In the genomic region with DNA sequence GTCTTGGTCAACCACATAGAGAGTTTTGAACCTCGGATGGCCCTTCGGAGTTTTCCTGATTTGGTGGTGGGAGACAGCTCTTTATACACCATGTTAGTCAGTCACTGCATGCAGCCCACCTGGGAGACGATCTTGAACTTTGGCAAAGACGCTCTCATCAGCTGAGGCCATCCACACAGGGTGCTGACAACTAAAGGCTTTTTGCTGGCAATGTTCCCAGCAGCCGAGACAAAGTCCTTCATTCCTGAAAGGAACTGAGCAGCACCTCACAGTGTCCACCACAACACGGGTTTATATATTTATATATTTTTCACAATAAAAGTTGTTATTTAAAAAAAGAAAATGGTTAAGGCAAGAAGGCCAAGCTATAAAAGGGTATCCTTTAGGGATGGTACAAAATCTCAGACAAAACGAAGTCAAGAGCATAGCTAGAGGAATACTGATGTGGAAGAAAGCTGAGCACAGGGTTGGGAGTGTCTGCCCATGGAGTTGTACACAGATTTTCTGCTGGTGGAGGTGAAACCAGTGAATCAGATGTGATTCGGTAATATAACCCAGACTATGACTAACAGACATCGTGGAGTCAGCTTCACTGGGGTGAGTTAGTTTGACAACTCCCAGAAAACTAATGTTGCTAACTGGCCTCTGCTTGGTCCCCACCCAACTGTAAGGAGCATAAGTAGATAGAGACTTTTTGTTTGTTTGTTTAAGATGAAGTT, we compare ENCODE assay signal across 10 cellular contexts. TPM values are rescaled to one million over a fixed set of nuclear protein-coding genes. Genes with fewer than 3 reads are reported as not detected.
DNase-seq lines count a peak whose midpoint lies in the region; ATAC-seq and TF ChIP-seq lines count a peak whose summit lies in the region.
"Had no signal": no experiment of that assay in that cellular context is flagged by ENCODE, and none has a peak within 500 bp of the region (broad histone marks: within the 10 kb centered on the region; RNA-seq: fewer than 3 reads in every experiment).

No MANE protein-coding gene starts in this region.

- H3K27me3 Mint-ChIP-seq in activated CD8-positive, alpha-beta memory T cell treated with anti-CD3 and anti-CD28 coated beads, Interleukin-2, amount 10 ng/mL, durations not matched to agents 7 days and 5 days = peaks cover 9% of the 10 kb centered on the region

- no peaks in the 10 kb centered on the region for H4K20me1 ChIP-seq in IMR-90 (ENCODE audit: insufficient read depth, low read length)
- no peaks in the 10 kb centered on the region for H4K20me1 ChIP-seq in mammary epithelial cell (ENCODE audit: insufficient read depth, low read length)

- H2AK9ac ChIP-seq in IMR-90 (replicated peaks; ENCODE audit: low read depth, low read length, poor library complexity) = no peak overlapping the region

- no peak for TF ChIP-seq POLR2A in IMR-90 (IDR thresholded peaks at IDR 0.05; ENCODE audit: low read depth, low read length)
- TF ChIP-seq POLR2A in erythroblast (IDR thresholded peaks at IDR 0.05; ENCODE audit: low read length) = no peak

- no peak overlapping the region for H2AFZ ChIP-seq in IMR-90 (replicated peaks; ENCODE audit: low read length, poor library complexity)
- no peak overlapping the region for H2AFZ ChIP-seq in mammary epithelial cell (ENCODE audit: low read depth, low read length)

- H3K79me2 ChIP-seq in mammary epithelial cell (ENCODE audit: insufficient read depth, low read length) = no peaks in the 10 kb centered on the region

- WGBS in IMR-90 (ENCODE audit: extremely low coverage in 2 of 2, insufficient read length in 1 of 2), 2 experiments = 50% methylated on average over 2 of the region's 9 CpGs; no CpG with 5 or more reads in 1 of the 2 experiments
- 75% methylated on average over 7 of the region's 9 CpGs for WGBS in mammary epithelial cell (ENCODE audit: low coverage, missing lambda C conversion rate)

- H3K9me3 Mint-ChIP-seq in activated CD8-positive, alpha-beta memory T cell treated with anti-CD3 and anti-CD28 coated beads, Interleukin-2, amount 10 ng/mL, durations not matched to agents 7 days and 5 days (ENCODE audit: low read depth) = no peaks in the 10 kb centered on the region

- no peaks in the 10 kb centered on the region for H3K79me1 ChIP-seq in IMR-90 (ENCODE audit: low read depth in 1 of 2, low read length in 2 of 2)

- no peaks in the 10 kb centered on the region for H3K4me1 Mint-ChIP-seq in activated CD8-positive, alpha-beta memory T cell treated with anti-CD3 and anti-CD28 coated beads, Interleukin-2, amount 10 ng/mL, durations not matched to agents 7 days and 5 days

- in situ Hi-C loops in IMR-90 (cut with MboI; ENCODE audit: low sequenced_read_pairs) (no loop called here), mammary epithelial cell (cut with MboI; ENCODE audit: low sequenced_read_pairs in 2 of 2) (no loop called here)

- intact Hi-C loops in IMR-90 (cut with micrococcal nuclease) (no loop called here), mammary epithelial cell (cut with micrococcal nuclease) (no loop called here)

- no peak overlapping the region for H2BK120ac ChIP-seq in IMR-90 (ENCODE audit: low read depth, low read length)

- H3K4me1 ChIP-seq in IMR-90 (ENCODE audit: control insufficient read depth, insufficient read depth, low read length) (0 out of 2 replicates have a peak, but pooled peaks cover 2% of the 10 kb centered on the region), mammary epithelial cell (ENCODE audit: insufficient read depth, low read length) (peaks cover 12% of the 10 kb centered on the region)

- H3K27ac Mint-ChIP-seq in activated CD8-positive, alpha-beta memory T cell treated with anti-CD3 and anti-CD28 coated beads, Interleukin-2, amount 10 ng/mL, durations not matched to agents 7 days and 5 days = no peak overlapping the region

- dilution Hi-C loops in IMR-90 (cut with HindIII; ENCODE audit: low sequenced_read_pairs, unreplicated experiment) (no loop called here), mammary epithelial cell (cut with HindIII; ENCODE audit: low sequenced_read_pairs) (no loop called here)

- H3K4me3 ChIP-seq in IMR-90 (ENCODE audit: insufficient read depth, low read depth, low read length) (no peak overlapping the region), mammary epithelial cell (replicated peaks in 1 of 3; ENCODE audit: insufficient read depth in 1 of 3, low read depth in 2 of 3, low read length in 3 of 3) (no peak overlapping the region)

- no peak overlapping the region for H3K23ac ChIP-seq in IMR-90 (ENCODE audit: low read depth, low read length)

- H3K27me3 ChIP-seq in IMR-90 (ENCODE audit: control insufficient read depth, insufficient read depth, low read length) (no peaks in the 10 kb centered on the region; the same call in 1 of the 2 replicates), mammary epithelial cell (ENCODE audit: insufficient read depth, low read length) (no peaks in the 10 kb centered on the region)
- H3K27me3 ChIP-seq: neutrophil had no signal

- no peak overlapping the region for H3K4me3 Mint-ChIP-seq in activated CD8-positive, alpha-beta memory T cell treated with anti-CD3 and anti-CD28 coated beads, Interleukin-2, amount 10 ng/mL, durations not matched to agents 7 days and 5 days

- peak; percentile 68; the same call in 1 of the 2 replicates for ATAC-seq in IMR-90 (ENCODE audit: low read depth)
- no peak for ATAC-seq in activated CD8-positive, alpha-beta memory T cell treated with anti-CD3 and anti-CD28 coated beads, Interleukin-2, amount 10 ng/mL, durations not matched to agents 7 days and 5 days
- no peak for ATAC-seq in GM18873 (IDR thresholded peaks at IDR 0.05; ENCODE audit: low FRiP score, unreplicated experiment)

- H4K91ac ChIP-seq in IMR-90 (ENCODE audit: insufficient read depth, low read depth, low read length) = no peak overlapping the region

- H3K27ac ChIP-seq in IMR-90 (ENCODE audit: insufficient read depth, low read length) (no peak overlapping the region), mammary epithelial cell (ENCODE audit: insufficient read depth, low read depth, low read length) (no peak overlapping the region)
- H3K27ac ChIP-seq: neutrophil had no signal

- H3K36me3 ChIP-seq in IMR-90 (ENCODE audit: control insufficient read depth, insufficient read depth, low read length) (no peaks in the 10 kb centered on the region), mammary epithelial cell (ENCODE audit: insufficient read depth, low read length) (no peaks in the 10 kb centered on the region)
- H3K36me3 ChIP-seq: neutrophil had no signal

- H4K8ac ChIP-seq in IMR-90 (ENCODE audit: low read depth in 2 of 2, low read length in 2 of 2) = no peak overlapping the region

- H3K36me3 Mint-ChIP-seq in activated CD8-positive, alpha-beta memory T cell treated with anti-CD3 and anti-CD28 coated beads, Interleukin-2, amount 10 ng/mL, durations not matched to agents 7 days and 5 days = no peaks in the 10 kb centered on the region

- CTCF ChIA-PET in IMR-90 (lab: Yijun Ruan, JAX) (no interaction called here), mammary epithelial cell (lab: Charles Lee; ENCODE audit: low non-redundant PET) (interaction anchor here (0.6 kb wide), 1 partner anchor 9 kb away, joined by 14 read pairs; no protein-coding TSS in a partner anchor)
- CTCF ChIA-PET in activated CD8-positive, alpha-beta memory T cell treated with anti-CD3 and anti-CD28 coated beads, Interleukin-2, amount 10 ng/mL, durations not matched to agents 7 days and 5 days (lab: Charles Lee) = no interaction called here

- no peaks in the 10 kb centered on the region for H3K9me1 ChIP-seq in IMR-90 (ENCODE audit: insufficient read depth, low read length)

- H3K9ac ChIP-seq in IMR-90 (ENCODE audit: low read depth, low read length) (no peak overlapping the region), mammary epithelial cell (ENCODE audit: insufficient read depth, low read length) (no peak overlapping the region)

- BruUV-seq in IMR-90 (replicated peaks; lab: Mats Ljungman, UMichigan) (no TSS peak), mammary epithelial cell (replicated peaks; lab: Mats Ljungman, UMichigan) (no TSS peak)

- H3K9me3 ChIP-seq in IMR-90 (ENCODE audit: control insufficient read depth, insufficient read depth, low read length) (no peaks in the 10 kb centered on the region), mammary epithelial cell (replicated peaks; ENCODE audit: insufficient read depth, low read length) (no peaks in the 10 kb centered on the region)
- H3K9me3 ChIP-seq: neutrophil had no signal

- H3K4me2 ChIP-seq in IMR-90 (ENCODE audit: low read depth, low read length) (no peak overlapping the region), mammary epithelial cell (ENCODE audit: insufficient read depth, low read depth, low read length) (no peak overlapping the region)

- TF ChIP-seq RAD21 in IMR-90 (IDR thresholded peaks at IDR 0.05; ENCODE audit: low read length) = no peak

- H3K14ac ChIP-seq in IMR-90 (replicated peaks; ENCODE audit: low read depth, low read length) = no peak overlapping the region

- H2BK20ac ChIP-seq in IMR-90 (ENCODE audit: low read depth, low read length) = no peak overlapping the region

- H2BK5ac ChIP-seq in IMR-90 (ENCODE audit: low read depth, low read length, poor library complexity, severe bottlenecking) = no peak overlapping the region

- no peak overlapping the region for H3K18ac ChIP-seq in IMR-90 (ENCODE audit: low read depth, low read length)

- H2BK15ac ChIP-seq in IMR-90 (ENCODE audit: low read depth, low read length) = no peak overlapping the region

- TF ChIP-seq CTCF in IMR-90 (conservative IDR thresholded peaks at IDR 0.05; ENCODE audit: low read depth, low read length) = no peak
- TF ChIP-seq CTCF in mammary epithelial cell (conservative IDR thresholded peaks at IDR 0.05 in 1 of 2, IDR thresholded peaks at IDR 0.05 in 1 of 2; ENCODE audit: extremely low read depth in 1 of 2, insufficient read depth in 1 of 2, low read depth in 1 of 2, low read length in 2 of 2) = no peak

- DNase-seq in COR-L47 (lab: John Stamatoyannopoulos, UW) (peak; percentile 23), IMR-90 (peak; percentile 50), mammary epithelial cell (peak; percentile 87), kidney tubule cell (ENCODE audit: low spot score) (peak; percentile 85), erythroblast (lab: John Stamatoyannopoulos, UW) (no peak), NCI-H526 (lab: John Stamatoyannopoulos, UW) (no peak)
- DNase-seq in activated CD8-positive, alpha-beta memory T cell treated with anti-CD3 and anti-CD28 coated beads, Interleukin-2, amount 10 ng/mL, durations not matched to agents 7 days and 5 days = no peak
- DNase-seq: NCI-H2029 treated with DMSO at 0.1 percent for 48 hours had no signal

- H3K4ac ChIP-seq in IMR-90 (ENCODE audit: low read depth, low read length) = no peak overlapping the region

- H2AK5ac ChIP-seq in IMR-90 (ENCODE audit: low read depth, low read length) = no peak overlapping the region

- no peak overlapping the region for H4K5ac ChIP-seq in IMR-90 (ENCODE audit: low read depth, low read length)

- POLR2A ChIA-PET in IMR-90 (lab: Charles Lee; ENCODE audit: unreplicated experiment) = no interaction called here

- no peak overlapping the region for H3K56ac ChIP-seq in IMR-90 (ENCODE audit: extremely low read depth, insufficient read depth, low read length)

RNA-seq across cellular contexts. Expression of a gene that starts 27.4 kb away (rescaled TPM):
- total RNA-seq in IMR-90 (2012; rRNA removed) = 133 and 229 TPM in 2 replicates
- polyA plus RNA-seq in IMR-90 (2012; rRNA removed) = 50.7 and 66.6 TPM in 2 replicates
- polyA plus RNA-seq in IMR-90 (2012; cell fraction: cytosol; rRNA removed) = 5.7 and 9.2 TPM in 2 replicates
- 1.9 and 22.8 TPM in 2 replicates for polyA plus RNA-seq in IMR-90 (2012; cell fraction: nucleus; rRNA removed; ENCODE audit: low replicate concordance)
- total RNA-seq in mammary epithelial cell = 100 to 1,000 TPM; 101 to 152 TPM
- polyA plus RNA-seq in mammary epithelial cell = 50.5 TPM
- polyA minus RNA-seq in mammary epithelial cell = 46.5 TPM
- 100 to 1,000 TPM in 1 of 2 experiments, 10 to 100 TPM in 1; 90.9 to 135 TPM for total RNA-seq in activated CD8-positive, alpha-beta memory T cell treated with anti-CD3 and anti-CD28 coated beads, Interleukin-2, amount 10 ng/mL, durations not matched to agents 7 days and 5 days

Comparison
In these comparisons a context has a peak if more than half of its experiments do, and no peak if none do; other contexts are left out.
1. DNase-seq: peak in COR-L47 (single experiment), IMR-90 (single experiment), mammary epithelial cell (single experiment) and kidney tubule cell (single experiment); none in activated CD8-positive, alpha-beta memory T cell treated with anti-CD3 and anti-CD28 coated beads, Interleukin-2, amount 10 ng/mL, durations not matched to agents 7 days and 5 days (single experiment), erythroblast (0 of 2) and NCI-H526 (0 of 2).